ENCODE assay signal across 30 cellular contexts in genomic region chr4:79174855-79175254, GRCh38.
"Had no signal": no experiment of that assay in that cellular context is flagged by ENCODE, and none has a peak within 500 bp of the region (broad histone marks: within the 10 kb centered on the region; RNA-seq: fewer than 3 reads in every experiment).

No MANE protein-coding gene starts in this region.

- H3K9ac ChIP-seq: KMS-11 had no signal

- H3K9me3 ChIP-seq: ascending aorta, body of pancreas had no signal

- H3K4me3 ChIP-seq: ascending aorta, body of pancreas, SK-N-MC had no signal

- H3K27me3 ChIP-seq: ascending aorta, body of pancreas had no signal

- H3K4me1 ChIP-seq: ascending aorta, body of pancreas had no signal

- ATAC-seq: activated naive CD4-positive, alpha-beta T cell treated with anti-CD3 and anti-CD28 coated beads, Interleukin-2, amount 50 U/mL, for 72 hours; activated naive CD8-positive, alpha-beta T cell treated with anti-CD3 and anti-CD28 coated beads, Interleukin-2, amount 50 U/mL, for 24 hours; activated T-cell treated with anti-CD3 and anti-CD28 coated beads, Interleukin-2, amount 50 U/mL, for 4 hours; body of pancreas; Panc1; Right ventricle myocardium inferior; T-cell had no signal

- H3K36me3 ChIP-seq: ascending aorta had no signal

- H3K4me2 ChIP-seq: KMS-11 had no signal

- H3K27ac ChIP-seq: ascending aorta, body of pancreas, KMS-11, SK-N-MC had no signal

- DNase-seq: activated CD4-positive, alpha-beta memory T cell treated with anti-CD3 and anti-CD28 coated beads for 36 hours; activated CD4-positive, alpha-beta T cell treated with anti-CD3 and anti-CD28 coated beads, Interleukin-2, amount 10 ng/mL, durations not matched to agents 7 days and 5 days; activated CD4-positive, CD25-positive, alpha-beta regulatory T cell; activated CD8-positive, alpha-beta memory T cell treated with anti-CD3 and anti-CD28 coated beads for 24 hours; activated effector memory CD4-positive, alpha-beta T cell treated with anti-CD3 and anti-CD28 coated beads, Interleukin-2, amount 50 U/mL, for 16 hours; activated naive CD4-positive, alpha-beta T cell treated with Interleukin-2 at 50 U/mL for 16 hours; activated naive CD8-positive, alpha-beta T cell treated with anti-CD3 and anti-CD28 coated beads, Interleukin-2, amount 50 U/mL, for 24 hours; activated T-cell treated with anti-CD3 and anti-CD28 coated beads, Interleukin-2, amount 50 U/mL, for 4 hours; amniotic stem cell; body of pancreas; central memory CD4-positive, alpha-beta T cell; MM.1S; NCI-H1105; NCI-H1436 treated with DMSO at 0.1 percent for 48 hours; NCI-H187; NCI-H2171; NCI-H226; NCI-H510A; NK-92 treated with Interleukin-12 subunit alpha and Interleukin-12 subunit beta, amount 100 ng/mL, for 24 hours; OCI-M1; RPMI8226; T-cell; T-helper 2 cell; T1000 had no signal
